In the genomic region with DNA sequence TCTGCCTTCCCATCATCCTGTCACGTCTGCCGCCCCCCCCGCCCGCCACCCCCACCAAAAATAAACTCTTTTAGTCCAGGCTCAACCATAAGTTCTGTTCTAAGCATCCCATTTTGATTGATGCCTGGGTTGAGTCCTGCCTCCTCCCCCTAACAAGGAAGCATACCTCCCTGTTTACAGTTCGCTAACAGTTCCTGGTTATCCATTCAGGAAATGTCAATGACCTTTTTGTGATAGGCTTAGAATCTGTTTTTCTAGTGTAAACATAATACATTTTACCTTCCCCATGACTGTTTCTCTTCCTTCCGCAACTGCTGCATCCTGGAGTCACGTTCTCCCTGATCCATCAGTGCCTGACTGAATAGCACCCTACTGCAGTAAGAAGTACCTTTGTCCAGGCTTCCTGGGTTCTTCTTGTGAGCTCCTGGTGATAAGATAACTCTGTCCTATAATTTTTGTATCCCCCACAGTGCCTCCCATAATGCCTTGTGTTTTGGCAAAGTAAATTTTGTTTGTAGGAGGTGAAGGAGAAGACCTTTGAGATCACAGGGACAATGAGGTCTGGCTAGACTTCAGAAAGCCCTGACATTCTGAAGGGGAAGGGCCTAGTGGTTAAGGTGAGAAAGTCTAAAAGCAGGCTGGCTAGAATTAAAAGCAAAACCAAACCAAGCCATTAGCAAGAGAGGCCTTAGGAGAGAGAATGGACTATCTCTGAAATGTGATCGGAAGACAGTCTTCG, we compare ENCODE assay signal across 8 cellular contexts. TPM values are rescaled to one million over a fixed set of nuclear protein-coding genes. Genes with fewer than 3 reads are reported as not detected.
DNase-seq lines count a peak whose midpoint lies in the region; ATAC-seq and TF ChIP-seq lines count a peak whose summit lies in the region.

No MANE protein-coding gene starts in this region.

- no peak overlapping the region for H3K4me3 ChIP-seq in skin epidermis

- TF ChIP-seq CTCF in 22Rv1 (IDR thresholded peaks at IDR 0.05) = no peak

- DNase-seq in glomerular endothelial cell (ENCODE audit: extremely low read depth, low read depth, low spot score) (peak; percentile 54), GOT3 (lab: John Stamatoyannopoulos, UW) (no peak)
- no peak for DNase-seq in stimulated activated CD4-positive, alpha-beta T cell treated with anti-CD3 and anti-CD28 coated beads, Interleukin-2, amount 100 ng/mL, for 48 hours

- peak overlapping the region; percentile 77 for H3K27ac ChIP-seq in 22Rv1
- H3K27ac ChIP-seq in skin epidermis = peak overlapping the region in 20 of 21 experiments; percentile 55 to 92 (median 79)

- ATAC-seq in GM19351 (IDR thresholded peaks at IDR 0.05; ENCODE audit: unreplicated experiment) = peak; percentile 42
- peak; percentile 37 for ATAC-seq in SK-N-SH treated with all-trans-retinoic acid at 6 μM for 48 hours
- ATAC-seq in HG03097 (IDR thresholded peaks at IDR 0.05; ENCODE audit: low FRiP score, unreplicated experiment) = no peak

TF ChIP-seq in SK-N-SH treated with all-trans-retinoic acid at 6 μM for 48 hours, 23 proteins besides CTCF, POLR2A, EP300 and RAD21:
- TF ChIP-seq ZNF70 (CRISPR knock-in tag; IDR thresholded peaks at IDR 0.05) = no peak
- TF ChIP-seq OSR1 (CRISPR knock-in tag; IDR thresholded peaks at IDR 0.05) = no peak
- TF ChIP-seq CSDC2 (CRISPR knock-in tag; IDR thresholded peaks at IDR 0.05) = no peak
- TF ChIP-seq BACH2 (CRISPR knock-in tag; IDR thresholded peaks at IDR 0.05; ENCODE audit: borderline replicate concordance) = no peak
- no peak for TF ChIP-seq ZNF8 (CRISPR knock-in tag; IDR thresholded peaks at IDR 0.05)
- TF ChIP-seq ZC3H10 (CRISPR knock-in tag; IDR thresholded peaks at IDR 0.05) = no peak
- TF ChIP-seq TCF4 (CRISPR knock-in tag; IDR thresholded peaks at IDR 0.05; ENCODE audit: borderline replicate concordance) = no peak
- TF ChIP-seq TOX (CRISPR knock-in tag; IDR thresholded peaks at IDR 0.05; ENCODE audit: borderline replicate concordance) = no peak
- no peak for TF ChIP-seq PATZ1 (CRISPR knock-in tag; IDR thresholded peaks at IDR 0.05; ENCODE audit: borderline replicate concordance)
- no peak for TF ChIP-seq ISL1 (CRISPR knock-in tag; IDR thresholded peaks at IDR 0.05)
- TF ChIP-seq ZFP30 (CRISPR knock-in tag; IDR thresholded peaks at IDR 0.05) = no peak
- TF ChIP-seq, protein P1, sequence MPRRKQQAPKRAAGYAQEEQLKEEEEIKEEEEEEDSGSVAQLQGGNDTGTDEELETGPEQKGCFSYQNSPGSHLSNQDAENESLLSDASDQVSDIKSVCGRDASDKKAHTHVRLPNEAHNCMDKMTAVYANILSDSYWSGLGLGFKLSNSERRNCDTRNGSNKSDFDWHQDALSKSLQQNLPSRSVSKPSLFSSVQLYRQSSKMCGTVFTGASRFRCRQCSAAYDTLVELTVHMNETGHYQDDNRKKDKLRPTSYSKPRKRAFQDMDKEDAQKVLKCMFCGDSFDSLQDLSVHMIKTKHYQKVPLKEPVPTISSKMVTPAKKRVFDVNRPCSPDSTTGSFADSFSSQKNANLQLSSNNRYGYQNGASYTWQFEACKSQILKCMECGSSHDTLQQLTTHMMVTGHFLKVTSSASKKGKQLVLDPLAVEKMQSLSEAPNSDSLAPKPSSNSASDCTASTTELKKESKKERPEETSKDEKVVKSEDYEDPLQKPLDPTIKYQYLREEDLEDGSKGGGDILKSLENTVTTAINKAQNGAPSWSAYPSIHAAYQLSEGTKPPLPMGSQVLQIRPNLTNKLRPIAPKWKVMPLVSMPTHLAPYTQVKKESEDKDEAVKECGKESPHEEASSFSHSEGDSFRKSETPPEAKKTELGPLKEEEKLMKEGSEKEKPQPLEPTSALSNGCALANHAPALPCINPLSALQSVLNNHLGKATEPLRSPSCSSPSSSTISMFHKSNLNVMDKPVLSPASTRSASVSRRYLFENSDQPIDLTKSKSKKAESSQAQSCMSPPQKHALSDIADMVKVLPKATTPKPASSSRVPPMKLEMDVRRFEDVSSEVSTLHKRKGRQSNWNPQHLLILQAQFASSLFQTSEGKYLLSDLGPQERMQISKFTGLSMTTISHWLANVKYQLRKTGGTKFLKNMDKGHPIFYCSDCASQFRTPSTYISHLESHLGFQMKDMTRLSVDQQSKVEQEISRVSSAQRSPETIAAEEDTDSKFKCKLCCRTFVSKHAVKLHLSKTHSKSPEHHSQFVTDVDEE (CRISPR knock-in tag; IDR thresholded peaks at IDR 0.05) = no peak
- TF ChIP-seq, protein P2, sequence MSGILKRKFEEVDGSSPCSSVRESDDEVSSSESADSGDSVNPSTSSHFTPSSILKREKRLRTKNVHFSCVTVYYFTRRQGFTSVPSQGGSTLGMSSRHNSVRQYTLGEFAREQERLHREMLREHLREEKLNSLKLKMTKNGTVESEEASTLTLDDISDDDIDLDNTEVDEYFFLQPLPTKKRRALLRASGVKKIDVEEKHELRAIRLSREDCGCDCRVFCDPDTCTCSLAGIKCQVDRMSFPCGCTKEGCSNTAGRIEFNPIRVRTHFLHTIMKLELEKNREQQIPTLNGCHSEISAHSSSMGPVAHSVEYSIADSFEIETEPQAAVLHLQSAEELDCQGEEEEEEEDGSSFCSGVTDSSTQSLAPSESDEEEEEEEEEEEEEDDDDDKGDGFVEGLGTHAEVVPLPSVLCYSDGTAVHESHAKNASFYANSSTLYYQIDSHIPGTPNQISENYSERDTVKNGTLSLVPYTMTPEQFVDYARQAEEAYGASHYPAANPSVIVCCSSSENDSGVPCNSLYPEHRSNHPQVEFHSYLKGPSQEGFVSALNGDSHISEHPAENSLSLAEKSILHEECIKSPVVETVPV (CRISPR knock-in tag; IDR thresholded peaks at IDR 0.05) = no peak
- TF ChIP-seq, protein P3, sequence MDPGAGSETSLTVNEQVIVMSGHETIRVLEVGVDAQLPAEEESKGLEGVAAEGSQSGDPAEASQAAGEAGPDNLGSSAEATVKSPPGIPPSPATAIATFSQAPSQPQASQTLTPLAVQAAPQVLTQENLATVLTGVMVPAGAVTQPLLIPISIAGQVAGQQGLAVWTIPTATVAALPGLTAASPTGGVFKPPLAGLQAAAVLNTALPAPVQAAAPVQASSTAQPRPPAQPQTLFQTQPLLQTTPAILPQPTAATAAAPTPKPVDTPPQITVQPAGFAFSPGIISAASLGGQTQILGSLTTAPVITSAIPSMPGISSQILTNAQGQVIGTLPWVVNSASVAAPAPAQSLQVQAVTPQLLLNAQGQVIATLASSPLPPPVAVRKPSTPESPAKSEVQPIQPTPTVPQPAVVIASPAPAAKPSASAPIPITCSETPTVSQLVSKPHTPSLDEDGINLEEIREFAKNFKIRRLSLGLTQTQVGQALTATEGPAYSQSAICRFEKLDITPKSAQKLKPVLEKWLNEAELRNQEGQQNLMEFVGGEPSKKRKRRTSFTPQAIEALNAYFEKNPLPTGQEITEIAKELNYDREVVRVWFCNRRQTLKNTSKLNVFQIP (CRISPR knock-in tag; IDR thresholded peaks at IDR 0.05; ENCODE audit: borderline replicate concordance, low read depth) = no peak
- no peak for TF ChIP-seq ZNF565 (CRISPR knock-in tag; conservative IDR thresholded peaks at IDR 0.05; ENCODE audit: low read depth)
- no peak for TF ChIP-seq PPARA (CRISPR knock-in tag; IDR thresholded peaks at IDR 0.05; ENCODE audit: borderline replicate concordance)
- TF ChIP-seq ZFP3 (CRISPR knock-in tag; IDR thresholded peaks at IDR 0.05) = no peak
TF ChIP-seq in SK-N-SH treated with all-trans-retinoic acid at 6 μM for 48 hours: peak in this region for 0.

RNA-seq across cellular contexts. Expression of gene AGFG2, which starts 7.3 kb away (rescaled TPM):
- total RNA-seq in glomerular endothelial cell = 29.2 and 37.3 TPM in 2 replicates

RNA-seq across cellular contexts. Expression of gene SAP25, which starts 27.4 kb away (rescaled TPM):
- 0.29 and 1.8 TPM in 2 replicates for total RNA-seq in glomerular endothelial cell

RNA-seq across cellular contexts. Expression of gene LRCH4, which starts 39.6 kb away (rescaled TPM):
- 42.4 and 93.0 TPM in 2 replicates for total RNA-seq in glomerular endothelial cell

RNA-seq across cellular contexts. Expression of gene FBXO24, which starts 39.8 kb away (rescaled TPM):
- total RNA-seq in glomerular endothelial cell = not detected in 2 replicates

RNA-seq across cellular contexts. Expression of gene PCOLCE, which starts 55.9 kb away (rescaled TPM):
- total RNA-seq in glomerular endothelial cell = 2.9 and 5.7 TPM in 2 replicates
